Comparison of ENCODE assay signal across 21 cellular contexts in genomic region chr2:227450196-227450851, GRCh38. TPM values are rescaled to one million over a fixed set of nuclear protein-coding genes. Genes with fewer than 3 reads are reported as not detected.
DNase-seq lines count a peak whose midpoint lies in the region; ATAC-seq and TF ChIP-seq lines count a peak whose summit lies in the region.
"Had no signal": no experiment of that assay in that cellular context is flagged by ENCODE, and none has a peak within 500 bp of the region (broad histone marks: within the 10 kb centered on the region; RNA-seq: fewer than 3 reads in every experiment).

No MANE protein-coding gene starts in this region.

- H3K27ac ChIP-seq in GM23338 (ENCODE audit: low read depth): no peak overlapping the region
- H3K27ac ChIP-seq in colonic mucosa: peak overlapping the region; percentile 82
- peak overlapping the region; percentile 75 to 77 for H3K27ac ChIP-seq in mucosa of rectum (ENCODE audit: low read depth in 2 of 2, low read length in 2 of 2)
- H3K27ac ChIP-seq: skin epidermis had no signal

- H3F3A ChIP-seq in GM23338 (replicated peaks; ENCODE audit: low read depth): no peaks in the 10 kb centered on the region

- no peaks in the 10 kb centered on the region; the same call in 2 of the 3 replicates for H3K9me3 Mint-ChIP-seq in GM23338
- H3K9me3 Mint-ChIP-seq: activated naive CD4-positive, alpha-beta T cell treated with anti-CD3 and anti-CD28 coated beads for 36 hours; stimulated activated memory B cell treated with anti-CD40 and anti-IgM and Interleukin-4, amounts not matched to agents 10 μg/mL and 1 μg/mL and 100 μg/mL, for 72 hours had no signal

- H3K9ac ChIP-seq in colonic mucosa (ENCODE audit: low read depth in 2 of 2, low read length in 2 of 2): peak overlapping the region in 1 of 2 donors; percentile 40
- H3K9ac ChIP-seq in mucosa of rectum (ENCODE audit: low read depth in 1 of 2, low read length in 2 of 2): peak overlapping the region in 1 of 2 donors; percentile 35
- H3K9ac ChIP-seq: SK-N-SH had no signal

- H4K20me1 ChIP-seq in GM23338 (replicated peaks; ENCODE audit: insufficient read depth): no peaks in the 10 kb centered on the region

- no peak overlapping the region for H3K4me3 ChIP-seq in GM23338
- H3K4me3 ChIP-seq in colonic mucosa: no peak overlapping the region
- no peak overlapping the region for H3K4me3 ChIP-seq in mucosa of rectum (ENCODE audit: low read length in 2 of 2)
- H3K4me3 ChIP-seq: skin epidermis had no signal

- no peak overlapping the region for H3K4me2 ChIP-seq in GM23338
- H3K4me2 ChIP-seq: SK-N-SH had no signal

- intact Hi-C loops in colonic mucosa (cut with DNase I): no loop called here

- H3K79me2 ChIP-seq in GM23338 (replicated peaks; ENCODE audit: insufficient read depth): no peaks in the 10 kb centered on the region

- H3K4me3 Mint-ChIP-seq in GM23338: no peak overlapping the region
- H3K4me3 Mint-ChIP-seq: activated naive CD4-positive, alpha-beta T cell treated with anti-CD3 and anti-CD28 coated beads for 36 hours; stimulated activated memory B cell treated with anti-CD40 and anti-IgM and Interleukin-4, amounts not matched to agents 10 μg/mL and 1 μg/mL and 100 μg/mL, for 72 hours had no signal

- H2AFZ ChIP-seq in GM23338: peak overlapping the region; percentile 63; the same call in 1 of the 2 replicates

- no peaks in the 10 kb centered on the region for H3K9me2 ChIP-seq in GM23338 (ENCODE audit: insufficient read depth)
- H3K9me2 ChIP-seq: SK-N-SH had no signal

- no peaks in the 10 kb centered on the region for H3K9me3 ChIP-seq in colonic mucosa
- no peaks in the 10 kb centered on the region for H3K9me3 ChIP-seq in mucosa of rectum (ENCODE audit: control insufficient read depth in 2 of 2, low read length in 2 of 2)
- H3K9me3 ChIP-seq: SK-N-SH had no signal

- TF ChIP-seq CTCF in GM23338 (conservative IDR thresholded peaks at IDR 0.05; ENCODE audit: low read depth in 2 of 2) (no peak), colonic mucosa (IDR thresholded peaks at IDR 0.05) (no peak)

- H3K36me3 Mint-ChIP-seq in GM23338 (ENCODE audit: low read depth): no peaks in the 10 kb centered on the region
- H3K36me3 Mint-ChIP-seq: stimulated activated memory B cell treated with anti-CD40 and anti-IgM and Interleukin-4, amounts not matched to agents 10 μg/mL and 1 μg/mL and 100 μg/mL, for 72 hours had no signal

- H3K4me1 ChIP-seq in GM23338 (ENCODE audit: insufficient read depth) (0 out of 2 replicates have a peak, but pooled peaks cover 4% of the 10 kb centered on the region), colonic mucosa (peaks cover 8% of the 10 kb centered on the region), mucosa of rectum (ENCODE audit: control insufficient read depth in 2 of 2, insufficient read depth in 2 of 2, low read length in 2 of 2) (peaks cover 9 to 24% of the 10 kb centered on the region in 2 donors)

- DNase-seq in AML-193 (lab: John Stamatoyannopoulos, UW) (peak; percentile 57 to 67), GM23338 (ENCODE audit: low spot score) (no peak), colonic mucosa (peak; percentile 52), COLO829 (ENCODE audit: low spot score) (no peak), activated gamma-delta T cell treated with Interleukin-2 at 50 U/mL for 16 hours (no peak)
- DNase-seq in stimulated activated naive CD4-positive, alpha-beta T cell treated with Interleukin-2 at 50 U/mL for 16 hours (lab: John Stamatoyannopoulos, UW): no peak
- DNase-seq: activated CD4-positive, alpha-beta T cell treated with anti-CD3 and anti-CD28 coated beads for 4 hours; activated CD8-positive, alpha-beta memory T cell treated with anti-CD3 and anti-CD28 coated beads, Interleukin-2, amount 50 U/mL, for 48 hours; activated naive CD4-positive, alpha-beta T cell treated with anti-CD3 and anti-CD28 coated beads for 36 hours; cortex of kidney; DMS53; MM.1S; NCI-H2029; NCI-H510A treated with DMSO at 0.1 percent for 48 hours; nucleus accumbens; SK-N-SH; T1000 had no signal

- H3K27ac Mint-ChIP-seq in GM23338: no peak overlapping the region
- H3K27ac Mint-ChIP-seq: activated naive CD4-positive, alpha-beta T cell treated with anti-CD3 and anti-CD28 coated beads for 36 hours; stimulated activated memory B cell treated with anti-CD40 and anti-IgM and Interleukin-4, amounts not matched to agents 10 μg/mL and 1 μg/mL and 100 μg/mL, for 72 hours had no signal

- ATAC-seq in GM23338 (no peak), GM21619 (IDR thresholded peaks at IDR 0.05; ENCODE audit: unreplicated experiment) (no peak)
- ATAC-seq: stimulated activated memory B cell treated with anti-CD40 and anti-IgM and Interleukin-4, amounts not matched to agents 10 μg/mL and 1 μg/mL and 100 μg/mL, for 72 hours had no signal

- H3K27me3 ChIP-seq in GM23338 (ENCODE audit: insufficient read depth) (no peaks in the 10 kb centered on the region), colonic mucosa (no peaks in the 10 kb centered on the region), mucosa of rectum (ENCODE audit: control insufficient read depth in 2 of 2, insufficient read depth in 2 of 2, low read length in 2 of 2) (no peaks in the 10 kb centered on the region)

- H3K36me3 ChIP-seq in GM23338 (ENCODE audit: insufficient read depth): no peaks in the 10 kb centered on the region
- H3K36me3 ChIP-seq in colonic mucosa: no peaks in the 10 kb centered on the region
- H3K36me3 ChIP-seq in mucosa of rectum (ENCODE audit: control insufficient read depth in 2 of 2, insufficient read depth in 2 of 2, low read length in 2 of 2): no peaks in the 10 kb centered on the region

- H3K27me3 Mint-ChIP-seq in GM23338 (ENCODE audit: insufficient read depth, low read depth, poor library complexity): peaks cover 5% of the 10 kb centered on the region
- H3K27me3 Mint-ChIP-seq: stimulated activated memory B cell treated with anti-CD40 and anti-IgM and Interleukin-4, amounts not matched to agents 10 μg/mL and 1 μg/mL and 100 μg/mL, for 72 hours had no signal

- H3K4me1 Mint-ChIP-seq in GM23338: peaks cover 7% of the 10 kb centered on the region

TF ChIP-seq in GM23338, 12 proteins besides CTCF, POLR2A, EP300 and RAD21 (continues in another document):
- TF ChIP-seq ZNF462 (CRISPR knock-in tag; IDR thresholded peaks at IDR 0.05): no peak
- no peak for TF ChIP-seq STAT1 (IDR thresholded peaks at IDR 0.05; ENCODE audit: unreplicated experiment)
- no peak for TF ChIP-seq NANOG (IDR thresholded peaks at IDR 0.05; ENCODE audit: borderline replicate concordance)
- no peak for TF ChIP-seq EZH2 (IDR thresholded peaks at IDR 0.05; ENCODE audit: low read depth, unreplicated experiment)

RNA-seq across cellular contexts. Expression of gene AGFG1, which starts 21.6 kb away (rescaled TPM):
- total RNA-seq in GM23338 (2014; rRNA removed; shearing (Covaris generic)): 96.4 and 113 TPM in 2 replicates
- polyA plus RNA-seq in GM23338 (2016; fragmentation: Nextera tagmentation; extraction: Ambion mirVana): 13.8 and 14.5 TPM in 2 replicates
- 100 to 1,000 TPM in 1 of 2 donors, 10 to 100 TPM in 1; 83.3 to 101 TPM for total RNA-seq in colonic mucosa

Comparison
In these comparisons a context has a peak if more than half of its experiments do, and no peak if none do; other contexts are left out.
1. DNase-seq: peak in AML-193 (2 of 2) and colonic mucosa (single experiment); none in GM23338 (single experiment), COLO829 (single experiment), stimulated activated naive CD4-positive, alpha-beta T cell treated with Interleukin-2 at 50 U/mL for 16 hours (single experiment) and activated gamma-delta T cell treated with Interleukin-2 at 50 U/mL for 16 hours (single experiment).